ENCODE assay signal across 13 cellular contexts in the genomic region with DNA sequence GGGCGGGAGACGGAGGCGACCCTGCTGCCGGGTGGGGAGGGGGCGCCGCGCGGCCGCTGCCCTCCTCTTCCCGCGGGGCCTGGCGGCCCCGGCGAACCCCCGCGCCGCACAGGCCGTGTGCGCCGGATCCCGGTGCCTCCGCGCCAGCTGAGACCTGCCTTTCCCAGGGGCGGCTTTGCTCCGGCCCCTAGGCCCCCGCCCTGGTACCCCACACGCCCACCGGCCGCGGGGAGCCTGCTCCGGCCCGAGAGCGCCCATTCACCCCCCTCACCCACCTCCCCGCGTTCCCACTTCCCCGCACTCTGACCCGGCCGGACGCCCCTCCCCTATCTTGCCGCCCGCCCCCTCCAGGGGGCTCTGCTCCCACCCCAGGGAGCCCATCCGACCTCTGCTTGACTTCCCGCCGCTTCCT. TPM values are rescaled to one million over a fixed set of nuclear protein-coding genes. Genes with fewer than 3 reads are reported as not detected.
DNase-seq lines count a peak whose midpoint lies in the region; ATAC-seq and TF ChIP-seq lines count a peak whose summit lies in the region.
"Had no signal": no experiment of that assay in that cellular context is flagged by ENCODE, and none has a peak within 500 bp of the region (broad histone marks: within the 10 kb centered on the region; RNA-seq: fewer than 3 reads in every experiment).

No MANE protein-coding gene starts in this region.

- H3K9me3 ChIP-seq in T-helper 17 cell (ENCODE audit: control insufficient read depth, low read length, poor library complexity, severe bottlenecking) = no peaks in the 10 kb centered on the region

- intact Hi-C loops in activated naive CD4-positive, alpha-beta T cell treated with anti-CD3 and anti-CD28 coated beads for 36 hours (cut with micrococcal nuclease) = no loop called here

- CTCF ChIA-PET in activated naive CD4-positive, alpha-beta T cell treated with anti-CD3 and anti-CD28 coated beads for 36 hours (lab: Charles Lee) = interaction anchor here (6.7 kb wide), 1 partner anchor 42 kb away, joined by 215 read pairs; no protein-coding TSS in a partner anchor

- H3K27me3 Mint-ChIP-seq in activated naive CD4-positive, alpha-beta T cell treated with anti-CD3 and anti-CD28 coated beads for 36 hours (ENCODE audit: low read depth) = peaks cover 24% of the 10 kb centered on the region
- H3K27me3 Mint-ChIP-seq in T-helper 17 cell = peaks cover 47% of the 10 kb centered on the region
- peaks cover 78% of the 10 kb centered on the region for H3K27me3 Mint-ChIP-seq in stimulated activated naive CD8-positive, alpha-beta T cell treated with anti-CD3 and anti-CD28 coated beads, Interleukin-15, amount 100 ng/mL, for 72 hours

- no peak for ATAC-seq in T-helper 17 cell
- peak; percentile 44 for ATAC-seq in stimulated activated naive CD8-positive, alpha-beta T cell treated with anti-CD3 and anti-CD28 coated beads, Interleukin-15, amount 100 ng/mL, for 72 hours
- no peak for ATAC-seq in omental fat pad (ENCODE audit: low FRiP score)
- no peak for ATAC-seq in HG02759 (IDR thresholded peaks at IDR 0.05; ENCODE audit: unreplicated experiment)

- TF ChIP-seq CTCF in omental fat pad (IDR thresholded peaks at IDR 0.05) = no peak

- H3K9me3 Mint-ChIP-seq in activated naive CD4-positive, alpha-beta T cell treated with anti-CD3 and anti-CD28 coated beads for 36 hours = no peaks in the 10 kb centered on the region
- no peaks in the 10 kb centered on the region for H3K9me3 Mint-ChIP-seq in stimulated activated naive CD8-positive, alpha-beta T cell treated with anti-CD3 and anti-CD28 coated beads, Interleukin-15, amount 100 ng/mL, for 72 hours

- peaks cover 15% of the 10 kb centered on the region for H3K4me1 Mint-ChIP-seq in activated naive CD4-positive, alpha-beta T cell treated with anti-CD3 and anti-CD28 coated beads for 36 hours (ENCODE audit: low read depth)
- peaks cover 23% of the 10 kb centered on the region for H3K4me1 Mint-ChIP-seq in T-helper 17 cell
- H3K4me1 Mint-ChIP-seq in stimulated activated naive CD8-positive, alpha-beta T cell treated with anti-CD3 and anti-CD28 coated beads, Interleukin-15, amount 100 ng/mL, for 72 hours = peaks cover 12% of the 10 kb centered on the region

- H3K27ac Mint-ChIP-seq in activated naive CD4-positive, alpha-beta T cell treated with anti-CD3 and anti-CD28 coated beads for 36 hours = no peak overlapping the region
- H3K27ac Mint-ChIP-seq in T-helper 17 cell = no peak overlapping the region
- H3K27ac Mint-ChIP-seq in stimulated activated naive CD8-positive, alpha-beta T cell treated with anti-CD3 and anti-CD28 coated beads, Interleukin-15, amount 100 ng/mL, for 72 hours = peak overlapping the region in 1 of 2 donors; percentile 84

- no peak for DNase-seq in activated naive CD4-positive, alpha-beta T cell treated with anti-CD3 and anti-CD28 coated beads for 36 hours
- no peak for DNase-seq in activated naive CD4-positive, alpha-beta T cell treated with anti-CD3 and anti-CD28 coated beads, Interleukin-2, amount 50 U/mL, for 16 hours
- no peak for DNase-seq in T-helper 17 cell
- DNase-seq in stimulated activated naive CD8-positive, alpha-beta T cell treated with anti-CD3 and anti-CD28 coated beads, Interleukin-15, amount 100 ng/mL, for 72 hours = no peak
- DNase-seq in omental fat pad (ENCODE audit: low spot score) = no peak
- no peak for DNase-seq in SIG-M5 treated with dmso at 0.1 percent for 504 hours (lab: John Stamatoyannopoulos, UW; ENCODE audit: unreplicated experiment)
- DNase-seq: activated CD8-positive, alpha-beta memory T cell treated with anti-CD3 and anti-CD28 coated beads for 24 hours; AML-193; cortex of kidney; islet precursor cell; NCI-H1048 had no signal

- H3K4me3 Mint-ChIP-seq in activated naive CD4-positive, alpha-beta T cell treated with anti-CD3 and anti-CD28 coated beads for 36 hours = peak overlapping the region; percentile 58
- peak overlapping the region; percentile 82 for H3K4me3 Mint-ChIP-seq in T-helper 17 cell
- peak overlapping the region; percentile 76 to 77 for H3K4me3 Mint-ChIP-seq in stimulated activated naive CD8-positive, alpha-beta T cell treated with anti-CD3 and anti-CD28 coated beads, Interleukin-15, amount 100 ng/mL, for 72 hours

- H3K36me3 Mint-ChIP-seq in activated naive CD4-positive, alpha-beta T cell treated with anti-CD3 and anti-CD28 coated beads for 36 hours (ENCODE audit: low read depth) = no peaks in the 10 kb centered on the region
- H3K36me3 Mint-ChIP-seq in T-helper 17 cell (ENCODE audit: low read depth) = peaks cover 6% of the 10 kb centered on the region

- H3K4me3 ChIP-seq in iPS-11a (ENCODE audit: low read depth, low read length) = peak overlapping the region; percentile 33

RNA-seq across cellular contexts. Expression of a gene that starts 0.4 kb away (rescaled TPM):
- total RNA-seq in activated naive CD4-positive, alpha-beta T cell treated with anti-CD3 and anti-CD28 coated beads for 36 hours = under 1 TPM; 0.19 to 0.37 TPM
- total RNA-seq in T-helper 17 cell = under 1 TPM; 0.16 to 0.17 TPM
- total RNA-seq in omental fat pad = not detected

RNA-seq across cellular contexts. Expression of a gene that starts 20.9 kb away (rescaled TPM):
- total RNA-seq in activated naive CD4-positive, alpha-beta T cell treated with anti-CD3 and anti-CD28 coated beads for 36 hours = 10 to 100 TPM; 12.2 to 15.2 TPM
- 10 to 100 TPM; 32.0 to 32.3 TPM for total RNA-seq in T-helper 17 cell
- total RNA-seq in omental fat pad = 10 to 100 TPM; 36.8 to 97.9 (median 72.8) TPM
